In genomic region chr19:2624537-2625091, GRCh38 we compare ENCODE assay signal across 8 cellular contexts.
DNase-seq lines count a peak whose midpoint lies in the region; ATAC-seq, FAIRE-seq and TF ChIP-seq lines count a peak whose summit lies in the region.

No MANE protein-coding gene starts in this region.

- no peak overlapping the region for H3K4me3 Mint-ChIP-seq in HFFc6

- H2AFZ ChIP-seq in Karpas-422 (ENCODE audit: low read length) = peak overlapping the region; percentile 83; the same call in 1 of the 2 replicates

- H3K9ac ChIP-seq in Karpas-422 (ENCODE audit: low read length) = peak overlapping the region; percentile 49

- no peaks in the 10 kb centered on the region for H3K36me3 ChIP-seq in Karpas-422 (ENCODE audit: insufficient read depth, low read length)
- H3K36me3 ChIP-seq in neutrophil = no peaks in the 10 kb centered on the region

- no peak overlapping the region; the same call in 1 of the 2 replicates for H3K4me3 ChIP-seq in Karpas-422 (ENCODE audit: low read length)
- H3K4me3 ChIP-seq in neutrophil (ENCODE audit: low read depth in 1 of 2, low read length in 1 of 2) = peak overlapping the region in 1 of 2 experiments; percentile 32

- peaks cover 20% of the 10 kb centered on the region for H3K36me3 Mint-ChIP-seq in HFFc6 (ENCODE audit: low read depth)

- H3K27me3 Mint-ChIP-seq in HFFc6 (ENCODE audit: insufficient read depth) = peaks cover under 1% of the 10 kb centered on the region; the same call in 1 of the 2 replicates

- H3K27me3 ChIP-seq in Karpas-422 (ENCODE audit: low read length) = peaks cover 3% of the 10 kb centered on the region; the same call in 1 of the 2 replicates
- H3K27me3 ChIP-seq in neutrophil = no peaks in the 10 kb centered on the region

- peaks cover 20% of the 10 kb centered on the region for H3K9me3 Mint-ChIP-seq in HFFc6

- peak overlapping the region; percentile 52 for H3K4me2 ChIP-seq in Karpas-422 (ENCODE audit: low read depth, low read length, poor library complexity, severe bottlenecking)

- no peaks in the 10 kb centered on the region for H4K20me1 ChIP-seq in Karpas-422 (ENCODE audit: insufficient read depth, low read depth, low read length)

- DNase-seq in Karpas-422 (peak; percentile 74), ecto neural progenitor cell (ENCODE audit: low spot score) (peak; percentile 67), cerebellar nuclear complex (lab: John Stamatoyannopoulos, UW) (no peak), HFFc6 (no peak)

- H3K27ac Mint-ChIP-seq in HFFc6 = no peak overlapping the region

- peak; percentile 87 for FAIRE-seq in G401.6 (lab: Jason Lieb, UNC)

- TF ChIP-seq CTCF in neutrophil (IDR thresholded peaks at IDR 0.05) = no peak
- TF ChIP-seq CTCF in HFFc6 (IDR thresholded peaks at IDR 0.05) = no peak

- H3K4me1 ChIP-seq in Karpas-422 (ENCODE audit: low read length) = peaks cover 58% of the 10 kb centered on the region
- H3K4me1 ChIP-seq in neutrophil (ENCODE audit: control insufficient read depth in 1 of 2, insufficient read depth in 1 of 2, low read depth in 1 of 2, low read length in 1 of 2) = peaks cover 98 to 99% of the 10 kb centered on the region in 2 experiments

- H3K4me1 Mint-ChIP-seq in HFFc6 (ENCODE audit: low read depth) = peaks cover 34% of the 10 kb centered on the region

- peak overlapping the region; percentile 68 for H3K27ac ChIP-seq in Karpas-422 (ENCODE audit: low read length)
- peak overlapping the region; percentile 99 for H3K27ac ChIP-seq in neutrophil

- ATAC-seq in HG03097 (IDR thresholded peaks at IDR 0.05; ENCODE audit: low FRiP score, unreplicated experiment) (no peak), GM18520 (IDR thresholded peaks at IDR 0.05; ENCODE audit: unreplicated experiment) (no peak)

- H3K9me3 ChIP-seq in Karpas-422 (ENCODE audit: low read length) (no peaks in the 10 kb centered on the region), neutrophil (no peaks in the 10 kb centered on the region)

- H3K79me2 ChIP-seq in Karpas-422 (ENCODE audit: low read length) = no peaks in the 10 kb centered on the region

- no peaks in the 10 kb centered on the region for H3K9me2 ChIP-seq in Karpas-422 (replicated peaks; ENCODE audit: insufficient read depth, low read length)

Comparison
In these comparisons a context has a peak if more than half of its experiments do, and no peak if none do; other contexts are left out.
1. DNase-seq: peak in Karpas-422 (single experiment) and ecto neural progenitor cell (single experiment); none in cerebellar nuclear complex (0 of 2) and HFFc6 (single experiment).